In the genomic region with DNA sequence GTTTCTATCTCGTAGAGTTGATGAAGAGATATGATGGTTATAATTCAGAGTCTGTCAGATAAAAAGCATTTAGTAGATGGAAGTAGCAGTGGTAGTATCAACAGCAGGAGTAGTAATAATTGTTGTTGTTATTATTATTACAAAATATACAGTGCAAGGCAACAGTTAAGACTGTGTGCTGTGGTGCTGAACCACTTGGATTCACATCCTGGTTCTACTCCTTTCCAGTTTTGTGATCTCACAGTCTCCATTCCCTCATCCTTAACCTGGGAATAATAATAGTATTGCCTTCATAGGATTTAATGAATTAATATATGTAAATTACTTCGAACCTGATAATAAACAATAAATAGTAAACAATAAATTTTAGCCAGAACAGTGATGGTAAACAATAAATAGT, we compare ENCODE assay signal across 12 cellular contexts. TPM values are rescaled to one million over a fixed set of nuclear protein-coding genes. Genes with fewer than 3 reads are reported as not detected.
DNase-seq lines count a peak whose midpoint lies in the region; ATAC-seq, FAIRE-seq and TF ChIP-seq lines count a peak whose summit lies in the region.
"Had no signal": no experiment of that assay in that cellular context is flagged by ENCODE, and none has a peak within 500 bp of the region (broad histone marks: within the 10 kb centered on the region; RNA-seq: fewer than 3 reads in every experiment).

No MANE protein-coding gene starts in this region.

- WGBS in SK-N-SH (ENCODE audit: low lambda C conversion rate): 16% methylated on average over 2 of the region's 2 CpGs
- 60 to 73% methylated on average over 2 of the region's 2 CpGs for WGBS in pancreas, 2 donors

- POLR2A ChIA-PET in Caco-2 (lab: Charles Lee) (no interaction called here), SK-N-SH (lab: Yijun Ruan, JAX) (no interaction called here)

- ATAC-seq in pancreas: peak in 2 of 4 donors; percentile 39 to 58
- ATAC-seq: stimulated activated memory B cell treated with anti-CD40 and anti-IgM and Interleukin-4, amounts not matched to agents 10 μg/mL and 1 μg/mL and 100 μg/mL, for 72 hours had no signal

- TF ChIP-seq EP300 in SK-N-SH (IDR thresholded peaks at IDR 0.05; ENCODE audit: borderline replicate concordance in 1 of 2, low read depth in 1 of 2, low read length in 1 of 2): no peak

- H3K4me1 ChIP-seq in Caco-2 (peaks cover 44% of the 10 kb centered on the region), SK-N-SH (ENCODE audit: control insufficient read depth in 1 of 2, insufficient read depth in 2 of 2, low read depth in 1 of 2, low read length in 1 of 2) (peaks cover 0 to 14% of the 10 kb centered on the region in 2 experiments; a peak in 2 of 4 replicates), pancreas (peaks cover 0 to 13% (median 4%) of the 10 kb centered on the region in 3 donors)

- H3K27ac ChIP-seq in SK-N-SH (ENCODE audit: low read depth in 2 of 2, low read length in 1 of 2) (peak overlapping the region; percentile 76 to 97; a peak in 3 of 4 replicates), pancreas (peak overlapping the region in 3 of 4 donors; percentile 70 to 90 (median 88))

- peak overlapping the region; percentile 70 for H3K4me3 Mint-ChIP-seq in Caco-2 (ENCODE audit: unreplicated experiment)
- H3K4me3 Mint-ChIP-seq: stimulated activated memory B cell treated with anti-CD40 and anti-IgM and Interleukin-4, amounts not matched to agents 10 μg/mL and 1 μg/mL and 100 μg/mL, for 72 hours had no signal

- no peaks in the 10 kb centered on the region for H4K20me1 ChIP-seq in SK-N-SH (ENCODE audit: insufficient read depth)

- H3K9ac ChIP-seq in SK-N-SH: peak overlapping the region; percentile 93

- H3F3A ChIP-seq in SK-N-SH (replicated peaks; ENCODE audit: insufficient read depth): peaks cover 40% of the 10 kb centered on the region

- BruUV-seq in Caco-2 (replicated peaks; lab: Mats Ljungman, UMichigan): no TSS peak

- peaks cover 19% of the 10 kb centered on the region for H3K79me2 ChIP-seq in SK-N-SH (ENCODE audit: insufficient read depth)

- no peaks in the 10 kb centered on the region for H3K9me3 Mint-ChIP-seq in Caco-2 (ENCODE audit: unreplicated experiment)
- H3K9me3 Mint-ChIP-seq: stimulated activated memory B cell treated with anti-CD40 and anti-IgM and Interleukin-4, amounts not matched to agents 10 μg/mL and 1 μg/mL and 100 μg/mL, for 72 hours had no signal

- no peak for FAIRE-seq in pancreas (lab: Jason Lieb, UNC)

- TF ChIP-seq CTCF in Caco-2 (IDR thresholded peaks at IDR 0.05; ENCODE audit: insufficient read depth in 1 of 2, low read depth in 1 of 2, low read length in 1 of 2, severe bottlenecking in 1 of 2, unreplicated experiment in 1 of 2): no peak
- TF ChIP-seq CTCF in SK-N-SH (IDR thresholded peaks at IDR 0.05): no peak
- no peak for TF ChIP-seq CTCF in foreskin fibroblast (IDR thresholded peaks at IDR 0.05; ENCODE audit: low read depth, low read length)
- no peak for TF ChIP-seq CTCF in pancreas (IDR thresholded peaks at IDR 0.05)

- CTCF ChIA-PET in Caco-2 (lab: Charles Lee): no interaction called here
- CTCF ChIA-PET in SK-N-SH (lab: Yijun Ruan, JAX): no interaction called here

- TF ChIP-seq RAD21 in SK-N-SH (IDR thresholded peaks at IDR 0.05; ENCODE audit: low read length): no peak

- H3K27me3 ChIP-seq in Caco-2 (replicated peaks; ENCODE audit: control insufficient read depth, insufficient read depth, low read length) (no peaks in the 10 kb centered on the region), SK-N-SH (ENCODE audit: insufficient read depth) (no peaks in the 10 kb centered on the region), pancreas (no peaks in the 10 kb centered on the region)

- peak overlapping the region; percentile 86 for H3K27ac Mint-ChIP-seq in Caco-2 (ENCODE audit: unreplicated experiment)
- H3K27ac Mint-ChIP-seq: stimulated activated memory B cell treated with anti-CD40 and anti-IgM and Interleukin-4, amounts not matched to agents 10 μg/mL and 1 μg/mL and 100 μg/mL, for 72 hours had no signal

- intact Hi-C loops in Caco-2 (cut with micrococcal nuclease; ENCODE audit: unreplicated experiment) (loop anchor here (1.0 to 2.0 kb wide), 5 partner anchors 26 to 128 kb away; a partner anchor contains a TSS), pancreas (cut with DNase I) (no loop called here)

- H3K9me2 ChIP-seq in SK-N-SH: no peaks in the 10 kb centered on the region

- no peaks in the 10 kb centered on the region for H3K36me3 Mint-ChIP-seq in Caco-2 (ENCODE audit: insufficient read depth, unreplicated experiment)
- H3K36me3 Mint-ChIP-seq: stimulated activated memory B cell treated with anti-CD40 and anti-IgM and Interleukin-4, amounts not matched to agents 10 μg/mL and 1 μg/mL and 100 μg/mL, for 72 hours had no signal

- H3K4me1 Mint-ChIP-seq in Caco-2 (ENCODE audit: low read depth, unreplicated experiment): peaks cover 16% of the 10 kb centered on the region

- H3K27me3 Mint-ChIP-seq in Caco-2 (ENCODE audit: insufficient read depth, unreplicated experiment): no peaks in the 10 kb centered on the region
- H3K27me3 Mint-ChIP-seq: progenitor cell of endocrine pancreas; stimulated activated memory B cell treated with anti-CD40 and anti-IgM and Interleukin-4, amounts not matched to agents 10 μg/mL and 1 μg/mL and 100 μg/mL, for 72 hours had no signal

- DNase-seq in Caco-2 (no peak), SK-N-SH (no peak), foreskin fibroblast (peak in 1 of 2 donors; percentile 41), pancreas (no peak), NK-92 (lab: John Stamatoyannopoulos, UW; ENCODE audit: unreplicated experiment) (no peak), NCI-H2029 treated with DMSO at 0.1 percent for 48 hours (lab: John Stamatoyannopoulos, UW) (no peak), ecto neural progenitor cell (ENCODE audit: low spot score) (no peak)
- no peak for DNase-seq in central memory CD4-positive, alpha-beta T cell
- DNase-seq: COR-L47, NCI-H526 had no signal

- peak overlapping the region; percentile 15 for H2AFZ ChIP-seq in SK-N-SH (ENCODE audit: low read depth)

- H3K4me2 ChIP-seq in SK-N-SH: peak overlapping the region; percentile 77

- H3K36me3 ChIP-seq in Caco-2 (ENCODE audit: control insufficient read depth, insufficient read depth, low read length): no peaks in the 10 kb centered on the region
- no peaks in the 10 kb centered on the region for H3K36me3 ChIP-seq in SK-N-SH (replicated peaks in 1 of 2; ENCODE audit: control insufficient read depth in 1 of 2, insufficient read depth in 2 of 2, low read length in 1 of 2)
- no peaks in the 10 kb centered on the region for H3K36me3 ChIP-seq in pancreas

- H3K4me3 ChIP-seq in Caco-2 (ENCODE audit: low read depth, low read length) (peak overlapping the region; percentile 43), SK-N-SH (ENCODE audit: low read depth in 2 of 2, low read length in 1 of 2) (peak overlapping the region; percentile 48 to 64; a peak in 3 of 4 replicates), foreskin fibroblast (ENCODE audit: low read depth in 1 of 2, low read length in 2 of 2) (peak overlapping the region; percentile 56 to 58), pancreas (peak overlapping the region in 1 of 4 donors; percentile 33)

- no peaks in the 10 kb centered on the region for H3K9me3 ChIP-seq in Caco-2
- H3K9me3 ChIP-seq in SK-N-SH: no peaks in the 10 kb centered on the region
- H3K9me3 ChIP-seq in pancreas: no peaks in the 10 kb centered on the region

TF ChIP-seq in SK-N-SH, 30 proteins besides CTCF, POLR2A, EP300 and RAD21:
- TF ChIP-seq, protein P1, sequence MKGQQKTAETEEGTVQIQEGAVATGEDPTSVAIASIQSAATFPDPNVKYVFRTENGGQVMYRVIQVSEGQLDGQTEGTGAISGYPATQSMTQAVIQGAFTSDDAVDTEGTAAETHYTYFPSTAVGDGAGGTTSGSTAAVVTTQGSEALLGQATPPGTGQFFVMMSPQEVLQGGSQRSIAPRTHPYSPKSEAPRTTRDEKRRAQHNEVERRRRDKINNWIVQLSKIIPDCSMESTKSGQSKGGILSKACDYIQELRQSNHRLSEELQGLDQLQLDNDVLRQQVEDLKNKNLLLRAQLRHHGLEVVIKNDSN (IDR thresholded peaks at IDR 0.05; ENCODE audit: borderline replicate concordance, low read depth): no peak
- TF ChIP-seq, protein P2, sequence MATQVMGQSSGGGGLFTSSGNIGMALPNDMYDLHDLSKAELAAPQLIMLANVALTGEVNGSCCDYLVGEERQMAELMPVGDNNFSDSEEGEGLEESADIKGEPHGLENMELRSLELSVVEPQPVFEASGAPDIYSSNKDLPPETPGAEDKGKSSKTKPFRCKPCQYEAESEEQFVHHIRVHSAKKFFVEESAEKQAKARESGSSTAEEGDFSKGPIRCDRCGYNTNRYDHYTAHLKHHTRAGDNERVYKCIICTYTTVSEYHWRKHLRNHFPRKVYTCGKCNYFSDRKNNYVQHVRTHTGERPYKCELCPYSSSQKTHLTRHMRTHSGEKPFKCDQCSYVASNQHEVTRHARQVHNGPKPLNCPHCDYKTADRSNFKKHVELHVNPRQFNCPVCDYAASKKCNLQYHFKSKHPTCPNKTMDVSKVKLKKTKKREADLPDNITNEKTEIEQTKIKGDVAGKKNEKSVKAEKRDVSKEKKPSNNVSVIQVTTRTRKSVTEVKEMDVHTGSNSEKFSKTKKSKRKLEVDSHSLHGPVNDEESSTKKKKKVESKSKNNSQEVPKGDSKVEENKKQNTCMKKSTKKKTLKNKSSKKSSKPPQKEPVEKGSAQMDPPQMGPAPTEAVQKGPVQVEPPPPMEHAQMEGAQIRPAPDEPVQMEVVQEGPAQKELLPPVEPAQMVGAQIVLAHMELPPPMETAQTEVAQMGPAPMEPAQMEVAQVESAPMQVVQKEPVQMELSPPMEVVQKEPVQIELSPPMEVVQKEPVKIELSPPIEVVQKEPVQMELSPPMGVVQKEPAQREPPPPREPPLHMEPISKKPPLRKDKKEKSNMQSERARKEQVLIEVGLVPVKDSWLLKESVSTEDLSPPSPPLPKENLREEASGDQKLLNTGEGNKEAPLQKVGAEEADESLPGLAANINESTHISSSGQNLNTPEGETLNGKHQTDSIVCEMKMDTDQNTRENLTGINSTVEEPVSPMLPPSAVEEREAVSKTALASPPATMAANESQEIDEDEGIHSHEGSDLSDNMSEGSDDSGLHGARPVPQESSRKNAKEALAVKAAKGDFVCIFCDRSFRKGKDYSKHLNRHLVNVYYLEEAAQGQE (IDR thresholded peaks at IDR 0.05; ENCODE audit: low read depth, low read length): no peak

RNA-seq across cellular contexts. Expression of a gene that starts 37.1 kb away (rescaled TPM):
- 30.8 and 33.6 TPM in 2 replicates for total RNA-seq in Caco-2 (2022)
- 4.4 and 4.8 TPM in 2 replicates for polyA plus RNA-seq in SK-N-SH (2012; rRNA removed)
- polyA plus RNA-seq in SK-N-SH (2012; cell fraction: cytosol; rRNA removed): 7.3 and 7.9 TPM in 2 replicates
- polyA plus RNA-seq in SK-N-SH (2012; cell fraction: nucleus; rRNA removed): 4.3 and 13.1 TPM in 2 replicates
- total RNA-seq in pancreas: 10 to 100 TPM in 2 of 6 donors, 1 to 10 TPM in 4; 7.1 to 12.2 (median 7.9) TPM
- polyA plus RNA-seq in pancreas: 1 to 10 TPM; 5.9 to 8.0 TPM
